Comparison of ENCODE assay signal across 1 cellular context in genomic region chr9:132041825-132042224, GRCh38.
TF ChIP-seq lines count a peak whose summit lies in the region.

No MANE protein-coding gene starts in this region.

TF ChIP-seq in SK-N-SH, 30 proteins besides CTCF, POLR2A, EP300 and RAD21 (continued from another document):
- no peak for TF ChIP-seq REST (IDR thresholded peaks at IDR 0.05; ENCODE audit: low read depth, low read length)
- TF ChIP-seq RXRA (IDR thresholded peaks at IDR 0.05; ENCODE audit: borderline replicate concordance, low read depth), result no peak
- TF ChIP-seq FOXJ3 (CRISPR knock-in tag; IDR thresholded peaks at IDR 0.05), result peak; percentile 65; the same call in 1 of the 2 replicates
- TF ChIP-seq ELF1 (IDR thresholded peaks at IDR 0.05), result no peak
- 0 out of 2 replicates have a peak, but pooled peaks have one; percentile 25 for TF ChIP-seq TCF12 (IDR thresholded peaks at IDR 0.05)
- TF ChIP-seq TAF1 (IDR thresholded peaks at IDR 0.05; ENCODE audit: borderline replicate concordance, low read depth, low read length), result no peak
- no peak; the same call in 1 of the 2 replicates for TF ChIP-seq RCOR1 (IDR thresholded peaks at IDR 0.05; ENCODE audit: low read length)
- TF ChIP-seq FOSL2 (IDR thresholded peaks at IDR 0.05; ENCODE audit: borderline replicate concordance, low read depth), result no peak
- no peak for TF ChIP-seq PBX3 (IDR thresholded peaks at IDR 0.05)
- TF ChIP-seq MXI1 (IDR thresholded peaks at IDR 0.05; ENCODE audit: low read depth, low read length), result 0 out of 2 replicates have a peak, but pooled peaks have one; percentile 25
- no peak for TF ChIP-seq IRF3 (IDR thresholded peaks at IDR 0.05; ENCODE audit: low read depth, low read length)
